ENCODE assay signal across 9 cellular contexts in the genomic region with DNA sequence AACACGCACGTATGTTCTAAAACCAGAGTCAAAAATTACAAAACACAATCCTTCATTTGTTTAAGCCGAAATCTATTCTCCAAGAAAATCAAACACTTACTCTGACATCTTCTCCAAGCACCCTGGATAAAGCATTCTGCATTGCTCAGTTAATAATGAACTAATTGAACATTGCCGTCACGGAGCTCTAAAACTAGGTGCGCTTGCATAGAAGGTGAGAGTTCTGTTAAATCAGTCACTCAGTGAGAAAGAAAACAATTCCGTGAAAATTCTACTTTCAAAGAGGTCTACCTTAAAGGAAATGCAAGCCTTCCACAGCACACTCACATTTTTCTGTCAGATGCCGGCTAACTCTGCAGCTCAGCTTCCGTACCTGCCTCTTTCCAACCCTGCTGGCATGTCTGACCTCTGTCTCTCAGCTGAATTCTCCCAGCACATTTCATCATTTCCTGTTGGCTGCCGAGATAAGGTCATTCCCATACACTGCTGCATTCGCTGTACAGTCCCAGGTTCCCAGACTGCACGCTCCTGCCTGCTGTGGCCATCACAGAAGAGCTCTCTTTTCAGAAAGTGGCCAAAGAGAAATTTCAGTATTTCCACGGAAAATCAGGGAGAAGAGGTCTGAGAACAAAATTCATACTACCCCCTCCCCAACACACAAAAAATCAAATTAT. TPM values are rescaled to one million over a fixed set of nuclear protein-coding genes. Genes with fewer than 3 reads are reported as not detected.
A peak's percentile ranks its signal among the peaks of the same experiment; 100 is the strongest.
DNase-seq lines count a peak whose midpoint lies in the region; ATAC-seq, FAIRE-seq and TF ChIP-seq lines count a peak whose summit lies in the region.
"Had no signal": no experiment of that assay in that cellular context is flagged by ENCODE, and none has a peak within 500 bp of the region (broad histone marks: within the 10 kb centered on the region; RNA-seq: fewer than 3 reads in every experiment).

No MANE protein-coding gene starts in this region.

- peaks cover 93% of the 10 kb centered on the region for H3K79me2 ChIP-seq in HepG2 (ENCODE audit: insufficient read depth, low read length)

- peak overlapping the region in 2 of 4 donors; percentile 17 to 29 for H3K4me3 Mint-ChIP-seq in CD4-positive, CD25-positive, alpha-beta regulatory T cell
- H3K4me3 Mint-ChIP-seq in brain, result peak overlapping the region; percentile 33 to 77 (median 60)

- DNase-seq in CD4-positive, CD25-positive, alpha-beta regulatory T cell, result peak in 1 of 3 donors; percentile 42
- DNase-seq in LoVo (ENCODE audit: low spot score), result peak; percentile 78
- peak; percentile 92 for DNase-seq in HepG2 (ENCODE audit: low spot score)
- DNase-seq in thyroid gland, result peak in 1 of 2 donors; percentile 21
- DNase-seq in NAMALWA (ENCODE audit: low spot score), result no peak
- DNase-seq in iPS-NIHi11 (ENCODE audit: low spot score), result no peak

- no peak for ATAC-seq in CD4-positive, CD25-positive, alpha-beta regulatory T cell (ENCODE audit: low read depth in 2 of 2)
- peak; percentile 96 for ATAC-seq in HepG2
- no peak for ATAC-seq in HG03442 (IDR thresholded peaks at IDR 0.05; ENCODE audit: unreplicated experiment)

- TF ChIP-seq POLR2A in HepG2 (IDR thresholded peaks at IDR 0.05; ENCODE audit: insufficient read depth in 1 of 2, low read depth in 2 of 2, low read length in 2 of 2), result peak; percentile 37 to 66; a peak in 3 of 4 replicates
- no peak for TF ChIP-seq POLR2A in thyroid gland (IDR thresholded peaks at IDR 0.05)

- H3K4me3 ChIP-seq in CD4-positive, CD25-positive, alpha-beta regulatory T cell (ENCODE audit: low read depth, low read length), result no peak overlapping the region
- H3K4me3 ChIP-seq in HepG2 (replicated peaks in 1 of 3; ENCODE audit: insufficient read depth in 1 of 3, low read depth in 2 of 3, low read length in 3 of 3) (peak overlapping the region; percentile 31 to 56 (median 45); a peak in 4 of 6 replicates), thyroid gland (replicated peaks in 1 of 3) (no peak overlapping the region)

- H3K36me3 Mint-ChIP-seq in CD4-positive, CD25-positive, alpha-beta regulatory T cell, result peaks cover 34% of the 10 kb centered on the region
- H3K36me3 Mint-ChIP-seq in brain, result peaks cover 21% of the 10 kb centered on the region

- no peaks in the 10 kb centered on the region for H3K4me1 ChIP-seq in CD4-positive, CD25-positive, alpha-beta regulatory T cell (ENCODE audit: control insufficient read depth, insufficient read depth, low read length, poor library complexity, severe bottlenecking)
- H3K4me1 ChIP-seq in HepG2 (ENCODE audit: insufficient read depth, low read length) (peaks cover 100% of the 10 kb centered on the region), thyroid gland (peaks cover 41 to 56% of the 10 kb centered on the region in 2 donors)

- no peaks in the 10 kb centered on the region for H3K36me3 ChIP-seq in CD4-positive, CD25-positive, alpha-beta regulatory T cell (ENCODE audit: control insufficient read depth, insufficient read depth, low read length)
- peaks cover 4 to 14% of the 10 kb centered on the region in 2 experiments; a peak in 2 of 5 replicates for H3K36me3 ChIP-seq in HepG2 (replicated peaks in 1 of 2; ENCODE audit: control insufficient read depth in 1 of 2, insufficient read depth in 2 of 2, low read length in 2 of 2)
- H3K36me3 ChIP-seq in thyroid gland, result no peaks in the 10 kb centered on the region

- H3K9ac ChIP-seq in HepG2 (ENCODE audit: insufficient read depth, low read depth, low read length), result peak overlapping the region; percentile 55

- H3K27ac ChIP-seq in CD4-positive, CD25-positive, alpha-beta regulatory T cell (ENCODE audit: insufficient read depth, low read length, poor library complexity, severe bottlenecking), result no peak overlapping the region
- peak overlapping the region; percentile 75 for H3K27ac ChIP-seq in HepG2 (ENCODE audit: extremely low read length, insufficient read depth, low read length)
- peak overlapping the region in 2 of 3 donors; percentile 59 to 62 for H3K27ac ChIP-seq in thyroid gland

- H4K20me1 ChIP-seq in HepG2 (ENCODE audit: insufficient read depth, low read length), result no peaks in the 10 kb centered on the region; the same call in 1 of the 2 replicates

- no peaks in the 10 kb centered on the region for H3K27me3 Mint-ChIP-seq in CD4-positive, CD25-positive, alpha-beta regulatory T cell
- H3K27me3 Mint-ChIP-seq in brain, result no peaks in the 10 kb centered on the region

- H3K4me1 Mint-ChIP-seq in CD4-positive, CD25-positive, alpha-beta regulatory T cell, result peaks cover 36 to 81% (median 44%) of the 10 kb centered on the region in 4 donors
- peaks cover 76% of the 10 kb centered on the region for H3K4me1 Mint-ChIP-seq in brain

- peak overlapping the region; percentile 15 to 89 (median 56) for H3K27ac Mint-ChIP-seq in CD4-positive, CD25-positive, alpha-beta regulatory T cell
- H3K27ac Mint-ChIP-seq in brain, result peak overlapping the region in 4 of 5 experiments; percentile 37 to 96 (median 78)

- intact Hi-C loops in HepG2 (cut with micrococcal nuclease; ENCODE audit: unreplicated experiment) (loop anchor here (5.0 kb wide), 2 partner anchors 32 to 47 kb away; no protein-coding TSS in a partner anchor), thyroid gland (cut with DNase I) (no loop called here)

- no peaks in the 10 kb centered on the region for H3K27me3 ChIP-seq in CD4-positive, CD25-positive, alpha-beta regulatory T cell (ENCODE audit: control insufficient read depth, insufficient read depth, low read length)
- H3K27me3 ChIP-seq in HepG2 (ENCODE audit: control insufficient read depth in 1 of 2, insufficient read depth in 2 of 2, low read length in 2 of 2), result no peaks in the 10 kb centered on the region
- no peaks in the 10 kb centered on the region for H3K27me3 ChIP-seq in thyroid gland

- CTCF ChIA-PET in HepG2 (lab: Yijun Ruan, JAX; ENCODE audit: low intra/inter-chr PET ratio, low total read pairs), result no interaction called here

- WGBS in HepG2 (ENCODE audit: low lambda C conversion rate), result 17% methylated on average over 13 of the region's 13 CpGs
- 53 to 67% methylated on average over 13 of the region's 13 CpGs for WGBS in thyroid gland, 2 donors

- peak; percentile 99 for FAIRE-seq in HepG2 (lab: Jason Lieb, UNC)
- FAIRE-seq: endometrium had no signal

- TF ChIP-seq EP300 in HepG2 (IDR thresholded peaks at IDR 0.05; ENCODE audit: low read depth in 2 of 2, low read length in 2 of 2), result peak; percentile 64 to 76; a peak in 2 of 4 replicates
- peak; percentile 71; the same call in 1 of the 2 replicates for TF ChIP-seq EP300 in HepG2 (CRISPR knock-in tag; IDR thresholded peaks at IDR 0.05; ENCODE audit: borderline replicate concordance)

- peak overlapping the region; percentile 76 for H3K4me2 ChIP-seq in HepG2 (ENCODE audit: low read depth, low read length)

- in situ Hi-C loops in HepG2 (cut with HindIII; ENCODE audit: extremely low pct_ligation_motif_present, low pct_unique_long_range_greater_than_20kb), result no loop called here

- peak; percentile 28; the same call in 1 of the 2 replicates for TF ChIP-seq RAD21 in HepG2 (CRISPR knock-in tag; IDR thresholded peaks at IDR 0.05)

- BruUV-seq in HepG2 (replicated peaks; lab: Mats Ljungman, UMichigan), result TSS peak; percentile 11

- no peak for TF ChIP-seq CTCF in brain (conservative IDR thresholded peaks at IDR 0.05)
- TF ChIP-seq CTCF in HepG2 (CRISPR knock-in tag; IDR thresholded peaks at IDR 0.05), result peak; percentile 14; the same call in 1 of the 2 replicates
- no peak for TF ChIP-seq CTCF in thyroid gland (IDR thresholded peaks at IDR 0.05)

- no peaks in the 10 kb centered on the region for H3K9me3 Mint-ChIP-seq in CD4-positive, CD25-positive, alpha-beta regulatory T cell
- H3K9me3 Mint-ChIP-seq in brain, result peaks cover 0 to 7% (median 6%) of the 10 kb centered on the region in 5 experiments

- no peaks in the 10 kb centered on the region for H3K9me3 ChIP-seq in CD4-positive, CD25-positive, alpha-beta regulatory T cell (ENCODE audit: control insufficient read depth in 2 of 2, low read length in 2 of 2)
- H3K9me3 ChIP-seq in HepG2 (ENCODE audit: low read length) (no peaks in the 10 kb centered on the region), thyroid gland (no peaks in the 10 kb centered on the region)

- POLR2A ChIA-PET in HepG2 (lab: Yijun Ruan, JAX), result interaction anchor here (0.8 to 2.4 kb wide), 16 partner anchors 11 to 130 kb away, joined by 3 to 45 read pairs (median 6); a partner anchor contains a TSS

- H2AFZ ChIP-seq in HepG2 (ENCODE audit: low read length), result no peak overlapping the region

TF ChIP-seq in HepG2, 621 proteins besides CTCF, POLR2A, EP300 and RAD21 (continues in another document):
- TF ChIP-seq SP140L (CRISPR knock-in tag; IDR thresholded peaks at IDR 0.05; ENCODE audit: borderline replicate concordance) (no peak), TSC22D2 (CRISPR knock-in tag; IDR thresholded peaks at IDR 0.05; ENCODE audit: borderline replicate concordance) (no peak), ZNF747 (CRISPR knock-in tag; IDR thresholded peaks at IDR 0.05; ENCODE audit: borderline replicate concordance) (peak; percentile 66; the same call in 1 of the 2 replicates)

RNA-seq across cellular contexts. Expression of a gene that starts 55.3 kb away (rescaled TPM):
- 60.8 TPM for total RNA-seq in CD4-positive, CD25-positive, alpha-beta regulatory T cell
- polyA plus RNA-seq in CD4-positive, CD25-positive, alpha-beta regulatory T cell, result 10 to 100 TPM; 27.5 to 38.1 (median 34.7) TPM
- polyA plus RNA-seq in brain (ENCODE audit: insufficient read depth, low read depth, low replicate concordance), result 87.7 TPM
- total RNA-seq in HepG2 (2016; rRNA removed; fragmentation: Illumina TruSeq; extraction: Trizol), result 54.1 and 65.1 TPM in 2 replicates
- 5.4 and 5.7 TPM in 2 replicates for total RNA-seq in HepG2 (2016; cell fraction: cytosol; rRNA removed; fragmentation: Illumina TruSeq; extraction: Trizol; ENCODE audit: low read depth)
- total RNA-seq in HepG2 (2016; cell fraction: insoluble cytoplasmic fraction; rRNA removed; fragmentation: Illumina TruSeq; extraction: Trizol), result 53.7 and 62.1 TPM in 2 replicates
- 15.4 and 16.7 TPM in 2 replicates for total RNA-seq in HepG2 (2016; cell fraction: membrane; rRNA removed; fragmentation: Illumina TruSeq; extraction: Trizol)
- 35.2 and 37.4 TPM in 2 replicates for total RNA-seq in HepG2 (2016; cell fraction: nucleus; rRNA removed; fragmentation: Illumina TruSeq; extraction: Trizol)
- 64.1 and 68.8 TPM in 2 replicates for polyA plus RNA-seq in HepG2 (2011; rRNA removed)
- 70.2 and 76.7 TPM in 2 replicates for polyA plus RNA-seq in HepG2 (2011; cell fraction: cytosol; rRNA removed)
- 42.1 and 45.1 TPM in 2 replicates for polyA plus RNA-seq in HepG2 (2011; cell fraction: nucleus; rRNA removed)
- 42.2 and 49.5 TPM in 2 replicates for polyA plus RNA-seq in HepG2 (2012)
- 3.1 and 3.5 TPM in 2 replicates for polyA plus RNA-seq in HepG2 (2016; cell fraction: cytosol; fragmentation: Illumina TruSeq; extraction: Trizol; ENCODE audit: low read depth)
- 60.9 and 68.0 TPM in 2 replicates for polyA plus RNA-seq in HepG2 (2016; cell fraction: insoluble cytoplasmic fraction; fragmentation: Illumina TruSeq; extraction: Trizol; ENCODE audit: low read depth)
- 8.6 and 9.2 TPM in 2 replicates for polyA plus RNA-seq in HepG2 (2016; cell fraction: membrane; fragmentation: Illumina TruSeq; extraction: Trizol; ENCODE audit: low read depth)
- polyA plus RNA-seq in HepG2 (2016; cell fraction: nucleus; fragmentation: Illumina TruSeq; extraction: Trizol; ENCODE audit: insufficient read depth, low read depth), result 40.7 and 42.6 TPM in 2 replicates
- 20.8 and 43.5 TPM in 2 replicates for polyA minus RNA-seq in HepG2 (2011; rRNA and poly(A)+ RNA removed; ENCODE audit: low replicate concordance)
- polyA minus RNA-seq in HepG2 (2011; cell fraction: cytosol; rRNA and poly(A)+ RNA removed), result 26.2 and 26.4 TPM in 2 replicates
- 29.3 and 33.6 TPM in 2 replicates for polyA minus RNA-seq in HepG2 (2011; cell fraction: nucleus; rRNA and poly(A)+ RNA removed)
- 10 to 100 TPM; 75.4 to 90.1 (median 87.9) TPM for total RNA-seq in thyroid gland

Comparison
In these comparisons a context has a peak if more than half of its experiments do, and no peak if none do; other contexts are left out.
1. DNase-seq: peak in LoVo (single experiment) and HepG2 (single experiment); none in NAMALWA (single experiment) and iPS-NIHi11 (single experiment).
2. H3K4me3 ChIP-seq: peak in HepG2 (3 of 3); none in CD4-positive, CD25-positive, alpha-beta regulatory T cell (single experiment) and thyroid gland (0 of 3).
3. POLR2A ChIP-seq: peak in HepG2 (2 of 2); none in thyroid gland (0 of 2).